ENCODE assay signal across 1 cellular context in genomic region chr16:11968577-11968976, GRCh38.
TF ChIP-seq lines count a peak whose summit lies in the region.

No MANE protein-coding gene starts in this region.

TF ChIP-seq in K562, 482 proteins besides CTCF, POLR2A, EP300 and RAD21:
- TF ChIP-seq ZNF316 (IDR thresholded peaks at IDR 0.05) (peak; percentile 96), KLF13 (tag; IDR thresholded peaks at IDR 0.05; ENCODE audit: borderline replicate concordance, low read depth) (no peak), HINFP (tag; conservative IDR thresholded peaks at IDR 0.05; ENCODE audit: low read depth) (no peak), BRD4 (IDR thresholded peaks at IDR 0.05) (no peak), E2F1 (CRISPR knock-in tag; IDR thresholded peaks at IDR 0.05) (no peak), MAFG (tag; conservative IDR thresholded peaks at IDR 0.05) (peak; percentile 85), TCF3 (CRISPR knock-in tag; IDR thresholded peaks at IDR 0.05) (no peak), ZNF24 (IDR thresholded peaks at IDR 0.05) (no peak), MAFF (IDR thresholded peaks at IDR 0.05; ENCODE audit: low read length) (peak; percentile 62; the same call in 1 of the 2 replicates), CBFB (CRISPR knock-in tag; IDR thresholded peaks at IDR 0.05) (no peak), NCOA1 (IDR thresholded peaks at IDR 0.05; ENCODE audit: low read depth) (no peak), MAFK (IDR thresholded peaks at IDR 0.05; ENCODE audit: low read length) (peak; percentile 67; the same call in 1 of the 2 replicates), ZNF140 (CRISPR knock-in tag; IDR thresholded peaks at IDR 0.05) (no peak), C11orf30 (IDR thresholded peaks at IDR 0.05; ENCODE audit: low read depth) (peak; percentile 86), ZKSCAN1 (IDR thresholded peaks at IDR 0.05; ENCODE audit: low read depth, low read length) (no peak), CBX2 (IDR thresholded peaks at IDR 0.05; ENCODE audit: insufficient read depth, low read length, poor library complexity, severe bottlenecking) (no peak), ZNF707 (CRISPR knock-in tag; conservative IDR thresholded peaks at IDR 0.05) (no peak), ZEB2 (IDR thresholded peaks at IDR 0.05) (no peak), CC2D1A (IDR thresholded peaks at IDR 0.05) (no peak), RBM22 (IDR thresholded peaks at IDR 0.05; ENCODE audit: low read depth, low read length, poor library complexity, severe bottlenecking) (no peak), HMG20B (CRISPR knock-in tag; IDR thresholded peaks at IDR 0.05) (no peak), NFYB (IDR thresholded peaks at IDR 0.05; ENCODE audit: extremely low read depth, insufficient read length) (no peak)
